Comparison of ENCODE assay signal across 19 cellular contexts in genomic region chr7:87347682-87348081, GRCh38. TPM values are rescaled to one million over a fixed set of nuclear protein-coding genes. Genes with fewer than 3 reads are reported as not detected.
DNase-seq lines count a peak whose midpoint lies in the region; ATAC-seq and TF ChIP-seq lines count a peak whose summit lies in the region.
"Had no signal": no experiment of that assay in that cellular context is flagged by ENCODE, and none has a peak within 500 bp of the region (broad histone marks: within the 10 kb centered on the region; RNA-seq: fewer than 3 reads in every experiment).

No MANE protein-coding gene starts in this region.

- H3K27me3 Mint-ChIP-seq in activated CD4-positive, alpha-beta T cell treated with anti-CD3 and anti-CD28 coated beads, Interleukin-2, amount 10 ng/mL, durations not matched to agents 24 days and 14 days, result no peaks in the 10 kb centered on the region
- H3K27me3 Mint-ChIP-seq in brain, result peaks cover 8% of the 10 kb centered on the region
- H3K27me3 Mint-ChIP-seq: CD4-positive, alpha-beta T cell; CD8-positive, alpha-beta memory T cell had no signal

- H3K9me2 ChIP-seq in Loucy (replicated peaks; ENCODE audit: low read depth, low read length) (no peaks in the 10 kb centered on the region), hepatocyte (replicated peaks; ENCODE audit: insufficient read depth) (no peaks in the 10 kb centered on the region)

- H3K27ac Mint-ChIP-seq in activated CD4-positive, alpha-beta T cell treated with anti-CD3 and anti-CD28 coated beads, Interleukin-2, amount 10 ng/mL, durations not matched to agents 24 days and 14 days, result no peak overlapping the region
- H3K27ac Mint-ChIP-seq in brain, result peak overlapping the region in 1 of 5 experiments; percentile 99
- H3K27ac Mint-ChIP-seq: CD14-positive monocyte; CD4-positive, alpha-beta T cell; GM23338; H9 had no signal

- H3K27me3 ChIP-seq in Loucy (ENCODE audit: insufficient read depth, low read length, poor library complexity, severe bottlenecking) (no peaks in the 10 kb centered on the region), hepatocyte (no peaks in the 10 kb centered on the region)

- peak overlapping the region; percentile 88 for H3K4me2 ChIP-seq in Loucy (ENCODE audit: low read depth, low read length, poor library complexity, severe bottlenecking)
- peak overlapping the region; percentile 83 for H3K4me2 ChIP-seq in hepatocyte
- H3K4me2 ChIP-seq: A549, BLaER1, GM23338 had no signal

- H3F3A ChIP-seq in Loucy (ENCODE audit: low read depth), result no peaks in the 10 kb centered on the region

- peak; percentile 33 for DNase-seq in activated CD4-positive, alpha-beta T cell treated with anti-CD3 and anti-CD28 coated beads, Interleukin-2, amount 10 ng/mL, durations not matched to agents 24 days and 14 days
- DNase-seq in activated CD4-positive, alpha-beta T cell treated with anti-CD3 and anti-CD28 coated beads for 48 hours, result no peak
- DNase-seq in hepatocyte (ENCODE audit: low spot score) (no peak), kidney tubule cell (ENCODE audit: low spot score) (no peak), DMS 273 treated with DMSO at 0.1 percent for 48 hours (lab: John Stamatoyannopoulos, UW) (no peak)
- DNase-seq: 8988T; ACHN; CD4-positive, alpha-beta T cell; CD8-positive, alpha-beta memory T cell; DND-41; H9 had no signal

- H3K36me3 ChIP-seq in Loucy (ENCODE audit: insufficient read depth, low read length) (no peaks in the 10 kb centered on the region; the same call in 1 of the 2 replicates), hepatocyte (replicated peaks; ENCODE audit: insufficient read depth, low read depth) (no peaks in the 10 kb centered on the region)

- H3K79me2 ChIP-seq in Loucy (ENCODE audit: insufficient read depth, low read length) (peaks cover 24% of the 10 kb centered on the region; the same call in 1 of the 2 replicates), hepatocyte (peaks cover 42% of the 10 kb centered on the region)

- H3K9ac ChIP-seq in Loucy (ENCODE audit: low read depth, low read length, poor library complexity, severe bottlenecking), result no peak overlapping the region
- H3K9ac ChIP-seq: BLaER1 had no signal

- H2AFZ ChIP-seq in Loucy (ENCODE audit: low read length) (no peak overlapping the region), hepatocyte (no peak overlapping the region)
- H2AFZ ChIP-seq: GM23338 had no signal

- peaks cover 7% of the 10 kb centered on the region for H3K9me3 Mint-ChIP-seq in activated CD4-positive, alpha-beta T cell treated with anti-CD3 and anti-CD28 coated beads, Interleukin-2, amount 10 ng/mL, durations not matched to agents 24 days and 14 days
- H3K9me3 Mint-ChIP-seq in brain, result peaks cover 6 to 12% (median 6%) of the 10 kb centered on the region in 5 experiments
- H3K9me3 Mint-ChIP-seq: CD4-positive, alpha-beta T cell; CD8-positive, alpha-beta memory T cell had no signal

- WGBS in hepatocyte (ENCODE audit: low lambda C conversion rate, missing lambda C conversion rate), result 93% methylated on average over 2 of the region's 2 CpGs

- peaks cover 38% of the 10 kb centered on the region for H3K4me1 ChIP-seq in Loucy (ENCODE audit: insufficient read depth, low read length, poor library complexity, severe bottlenecking)
- peaks cover 15% of the 10 kb centered on the region for H3K4me1 ChIP-seq in hepatocyte (ENCODE audit: insufficient read depth)

- intact Hi-C loops in activated CD4-positive, alpha-beta T cell treated with anti-CD3 and anti-CD28 coated beads, Interleukin-2, amount 10 ng/mL, durations not matched to agents 24 days and 14 days (cut with micrococcal nuclease), result no loop called here

- H3K4me3 ChIP-seq in Loucy (ENCODE audit: low read length, poor library complexity, severe bottlenecking), result no peak overlapping the region
- no peak overlapping the region for H3K4me3 ChIP-seq in hepatocyte
- H3K4me3 ChIP-seq: A549, BLaER1, GM23338 had no signal

- H3K4me3 Mint-ChIP-seq in activated CD4-positive, alpha-beta T cell treated with anti-CD3 and anti-CD28 coated beads, Interleukin-2, amount 10 ng/mL, durations not matched to agents 24 days and 14 days, result no peak overlapping the region
- peak overlapping the region in 3 of 5 experiments; percentile 64 to 94 (median 64) for H3K4me3 Mint-ChIP-seq in brain
- H3K4me3 Mint-ChIP-seq: CD14-positive monocyte, GM23338, H9 had no signal

- H3K36me3 Mint-ChIP-seq in activated CD4-positive, alpha-beta T cell treated with anti-CD3 and anti-CD28 coated beads, Interleukin-2, amount 10 ng/mL, durations not matched to agents 24 days and 14 days (ENCODE audit: low read depth), result peaks cover 41% of the 10 kb centered on the region
- H3K36me3 Mint-ChIP-seq in brain, result peaks cover 56% of the 10 kb centered on the region

- H4K20me1 ChIP-seq in Loucy (ENCODE audit: insufficient read depth, low read length, poor library complexity, severe bottlenecking) (peaks cover 2% of the 10 kb centered on the region), hepatocyte (ENCODE audit: insufficient read depth, poor library complexity, severe bottlenecking) (no peaks in the 10 kb centered on the region)
- H4K20me1 ChIP-seq: BLaER1 had no signal

- TF ChIP-seq CTCF in Loucy (conservative IDR thresholded peaks at IDR 0.05; ENCODE audit: low read length) (no peak), brain (conservative IDR thresholded peaks at IDR 0.05) (no peak), hepatocyte (IDR thresholded peaks at IDR 0.05; ENCODE audit: poor library complexity) (no peak)

- ATAC-seq in GM21526 (IDR thresholded peaks at IDR 0.05; ENCODE audit: low FRiP score, unreplicated experiment), result no peak
- ATAC-seq: A549, GM23338, HCT116 had no signal

- H3K4me1 Mint-ChIP-seq in activated CD4-positive, alpha-beta T cell treated with anti-CD3 and anti-CD28 coated beads, Interleukin-2, amount 10 ng/mL, durations not matched to agents 24 days and 14 days, result peaks cover 33% of the 10 kb centered on the region
- peaks cover 41% of the 10 kb centered on the region for H3K4me1 Mint-ChIP-seq in brain

- H3K9me3 ChIP-seq in Loucy (ENCODE audit: insufficient read depth, low read depth, low read length) (no peaks in the 10 kb centered on the region), hepatocyte (ENCODE audit: low read depth) (no peaks in the 10 kb centered on the region)
- H3K9me3 ChIP-seq: A549 had no signal

- no peak overlapping the region for H3K27ac ChIP-seq in hepatocyte
- H3K27ac ChIP-seq: A549, BLaER1 had no signal

RNA-seq across cellular contexts. Expression of gene CROT, which starts 2.2 kb away (rescaled TPM):
- 6.2 and 7.1 TPM in 2 replicates for total RNA-seq in activated CD4-positive, alpha-beta T cell treated with anti-CD3 and anti-CD28 coated beads, Interleukin-2, amount 10 ng/mL, durations not matched to agents 24 days and 14 days
- polyA plus RNA-seq in brain (ENCODE audit: insufficient read depth, low read depth, low replicate concordance) (2.0 TPM), hepatocyte (25.7 and 29.2 TPM in 2 replicates)
- total RNA-seq in hepatocyte, result 50.7 and 57.4 TPM in 2 replicates
